10 cellular contexts compared by ENCODE assay signal in genomic region chr17:49987681-49988441, GRCh38. TPM values are rescaled to one million over a fixed set of nuclear protein-coding genes. Genes with fewer than 3 reads are reported as not detected.
A peak's percentile ranks its signal among the peaks of the same experiment; 100 is the strongest.
DNase-seq lines count a peak whose midpoint lies in the region; ATAC-seq and TF ChIP-seq lines count a peak whose summit lies in the region.
"Had no signal": no experiment of that assay in that cellular context is flagged by ENCODE, and none has a peak within 500 bp of the region (broad histone marks: within the 10 kb centered on the region; RNA-seq: fewer than 3 reads in every experiment).

No MANE protein-coding gene starts in this region.

- H3K4me2 ChIP-seq in neuronal stem cell (ENCODE audit: insufficient read depth, low read length, poor library complexity, severe bottlenecking), result no peak overlapping the region

- H3K4ac ChIP-seq in neuronal stem cell (ENCODE audit: low read length), result no peak overlapping the region

- H3K4me1 ChIP-seq in neuronal stem cell (ENCODE audit: control insufficient read depth in 2 of 2, insufficient read depth in 1 of 2, low read depth in 1 of 2, low read length in 2 of 2), result peaks cover 0 to 10% of the 10 kb centered on the region in 2 donors
- peaks cover 0 to 16% (median 10%) of the 10 kb centered on the region in 4 donors for H3K4me1 ChIP-seq in esophagus muscularis mucosa
- H3K4me1 ChIP-seq: parathyroid adenoma had no signal

- H3K79me1 ChIP-seq in neuronal stem cell (ENCODE audit: low read depth, low read length), result peaks cover 3% of the 10 kb centered on the region

- TF ChIP-seq POLR2A in esophagus muscularis mucosa (IDR thresholded peaks at IDR 0.05; ENCODE audit: low read depth), result no peak

- peak overlapping the region; percentile 34 for H3K4me3 Mint-ChIP-seq in T-helper 17 cell

- H3K9me3 ChIP-seq in T-helper 17 cell (ENCODE audit: control insufficient read depth, low read length, poor library complexity, severe bottlenecking), result no peaks in the 10 kb centered on the region
- H3K9me3 ChIP-seq in neuronal stem cell (replicated peaks in 1 of 2; ENCODE audit: control insufficient read depth in 2 of 2, insufficient read depth in 1 of 2, low read depth in 1 of 2, low read length in 2 of 2), result peaks cover 0 to 3% of the 10 kb centered on the region in 2 donors
- H3K9me3 ChIP-seq in esophagus muscularis mucosa, result no peaks in the 10 kb centered on the region

- DNase-seq in ELR (ENCODE audit: low read depth) (peak; percentile 48), NCI-H187 (lab: John Stamatoyannopoulos, UW) (peak; percentile 14 to 32), T-helper 17 cell (no peak), neuronal stem cell (ENCODE audit: low spot score) (no peak), CD1c-positive myeloid dendritic cell (ENCODE audit: extremely low spot score) (no peak), NCI-H1048 (lab: John Stamatoyannopoulos, UW) (no peak), NCI-H146 (lab: John Stamatoyannopoulos, UW) (no peak), esophagus muscularis mucosa (ENCODE audit: extremely low spot score) (no peak)

- intact Hi-C loops in esophagus muscularis mucosa (cut with DNase I), result no loop called here

- TF ChIP-seq CTCF in esophagus muscularis mucosa (IDR thresholded peaks at IDR 0.05), result no peak

- peaks cover 4 to 71% (median 39%) of the 10 kb centered on the region in 3 experiments for H3K27me3 ChIP-seq in neuronal stem cell (ENCODE audit: control insufficient read depth in 3 of 3, insufficient read depth in 3 of 3, low read depth in 1 of 3, low read length in 3 of 3)
- H3K27me3 ChIP-seq in esophagus muscularis mucosa, result peaks cover 0 to 100% (median 21%) of the 10 kb centered on the region in 4 donors

- H3K27ac ChIP-seq in neuronal stem cell (replicated peaks; ENCODE audit: low read length), result no peak overlapping the region
- no peak overlapping the region for H3K27ac ChIP-seq in esophagus muscularis mucosa (replicated peaks in 1 of 4)
- H3K27ac ChIP-seq: parathyroid adenoma had no signal

- H3K4me3 ChIP-seq in neuronal stem cell (ENCODE audit: low read length in 2 of 2) (no peak overlapping the region), esophagus muscularis mucosa (no peak overlapping the region)

- no peak overlapping the region for H3K14ac ChIP-seq in neuronal stem cell (ENCODE audit: low read length)

- peak overlapping the region; percentile 84 for H3K18ac ChIP-seq in neuronal stem cell (ENCODE audit: low read length)

- H3K27ac Mint-ChIP-seq in T-helper 17 cell, result no peak overlapping the region

- peaks cover 2% of the 10 kb centered on the region for H3K36me3 Mint-ChIP-seq in T-helper 17 cell (ENCODE audit: low read depth)

- ATAC-seq in T-helper 17 cell, result no peak

- no peaks in the 10 kb centered on the region for H3K36me3 ChIP-seq in neuronal stem cell (replicated peaks in 1 of 2; ENCODE audit: control insufficient read depth in 2 of 2, insufficient read depth in 2 of 2, low read length in 2 of 2)
- H3K36me3 ChIP-seq in esophagus muscularis mucosa, result no peaks in the 10 kb centered on the region

- H2BK120ac ChIP-seq in neuronal stem cell (ENCODE audit: low read depth, low read length), result no peak overlapping the region

- TF ChIP-seq EP300 in esophagus muscularis mucosa (IDR thresholded peaks at IDR 0.05), result no peak

- H3K4me1 Mint-ChIP-seq in T-helper 17 cell, result peaks cover 7% of the 10 kb centered on the region

- no peak overlapping the region for H2BK15ac ChIP-seq in neuronal stem cell (ENCODE audit: low read length)

- peak overlapping the region; percentile 18 for H2AFZ ChIP-seq in neuronal stem cell (ENCODE audit: low read length)
- H2AFZ ChIP-seq: parathyroid adenoma had no signal

- peak overlapping the region; percentile 70 for H3K9ac ChIP-seq in neuronal stem cell (ENCODE audit: low read depth, low read length, poor library complexity)
- H3K9ac ChIP-seq: parathyroid adenoma had no signal

- H4K91ac ChIP-seq in neuronal stem cell (ENCODE audit: low read depth, low read length, poor library complexity), result no peak overlapping the region

- no peak overlapping the region for H2AK5ac ChIP-seq in neuronal stem cell (ENCODE audit: low read depth, low read length)

- no CpG with 5 or more reads among the region's 17 CpGs for WGBS in neuronal stem cell (ENCODE audit: extremely low coverage in 2 of 2, insufficient read length in 2 of 2, insufficient replicate concordance in 1 of 2), 2 donors
- WGBS in esophagus muscularis mucosa, result 6% methylated on average over 15 of the region's 17 CpGs

- no peak overlapping the region for H4K8ac ChIP-seq in neuronal stem cell (ENCODE audit: low read depth, low read length)

- H2BK5ac ChIP-seq in neuronal stem cell (ENCODE audit: low read length), result no peak overlapping the region

- H2BK12ac ChIP-seq in neuronal stem cell (ENCODE audit: low read length), result no peak overlapping the region

- peaks cover 78% of the 10 kb centered on the region for H3K27me3 Mint-ChIP-seq in T-helper 17 cell

- H3K23ac ChIP-seq in neuronal stem cell (ENCODE audit: low read depth, low read length, poor library complexity), result no peak overlapping the region

RNA-seq across cellular contexts. Expression of gene DLX3, which starts 7.2 kb away (rescaled TPM):
- total RNA-seq in T-helper 17 cell (not detected), esophagus muscularis mucosa (under 1 TPM in 1 of 4 donors, not detected in 3; 0.32 TPM)
- polyA plus RNA-seq in neuronal stem cell (2013, experiment 1 of 2), result 1.2 TPM
- polyA plus RNA-seq in neuronal stem cell (2013, experiment 2 of 2), result 1.1 TPM
- total RNA-seq: fibroblast of villous mesenchyme had no signal

RNA-seq across cellular contexts. Expression of gene DLX4, which starts 18.9 kb away (rescaled TPM):
- total RNA-seq in T-helper 17 cell (under 1 TPM in 1 of 2 donors, not detected in 1; 0.68 TPM), esophagus muscularis mucosa (not detected)
- polyA plus RNA-seq in neuronal stem cell (2013, experiment 1 of 2), result 0.45 TPM
- 0.61 TPM for polyA plus RNA-seq in neuronal stem cell (2013, experiment 2 of 2)
- total RNA-seq: fibroblast of villous mesenchyme had no signal

Comparison
In these comparisons a context has a peak if more than half of its experiments do, and no peak if none do; other contexts are left out.
1. DNase-seq: peak in ELR (single experiment) and NCI-H187 (2 of 2); none in T-helper 17 cell (0 of 3), neuronal stem cell (single experiment), CD1c-positive myeloid dendritic cell (single experiment), NCI-H1048 (single experiment), NCI-H146 (single experiment) and esophagus muscularis mucosa (single experiment).